In the genomic region with DNA sequence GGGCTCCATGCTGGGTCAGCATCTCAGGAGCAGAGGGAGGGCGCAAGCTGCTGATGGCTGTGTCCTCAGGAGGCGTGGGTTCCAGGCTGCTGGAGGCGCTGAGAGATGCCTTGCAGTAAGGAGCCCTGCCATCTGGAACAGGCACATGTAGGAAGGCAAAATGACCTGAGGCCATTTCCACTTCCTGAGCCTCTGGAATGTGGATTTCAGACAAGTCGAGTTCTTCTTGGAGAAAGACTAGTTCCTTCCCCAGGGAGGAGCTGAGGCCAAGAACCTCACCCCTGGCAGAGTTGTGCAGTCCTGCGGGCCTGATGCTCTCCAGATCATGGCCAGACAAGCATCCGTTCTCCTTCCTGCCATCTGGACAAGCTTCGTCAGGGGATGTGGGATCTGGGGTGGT, we compare ENCODE assay signal across 19 cellular contexts. TPM values are rescaled to one million over a fixed set of nuclear protein-coding genes. Genes with fewer than 3 reads are reported as not detected.
DNase-seq lines count a peak whose midpoint lies in the region; ATAC-seq and TF ChIP-seq lines count a peak whose summit lies in the region.
"Had no signal": no experiment of that assay in that cellular context is flagged by ENCODE, and none has a peak within 500 bp of the region (broad histone marks: within the 10 kb centered on the region; RNA-seq: fewer than 3 reads in every experiment).

No MANE protein-coding gene starts in this region.

- CTCF ChIA-PET in BJ (lab: Yijun Ruan, JAX): interaction anchor here (0.7 to 9.2 kb wide), 4 partner anchors 16 to 98 kb away, joined by 3 to 103 read pairs (median 52); no protein-coding TSS in a partner anchor

- TF ChIP-seq RAD21 in neural cell (conservative IDR thresholded peaks at IDR 0.05): no peak

- POLR2A ChIA-PET in BJ (lab: Charles Lee): interaction anchor here (0.5 kb wide), 1 partner anchor 15 kb away, joined by 3 read pairs; no protein-coding TSS in a partner anchor

- peaks cover 7% of the 10 kb centered on the region for H3K79me2 ChIP-seq in neural cell (replicated peaks; ENCODE audit: insufficient read depth, low read length)

- peak overlapping the region; percentile 79 for H3K27ac ChIP-seq in neural cell (ENCODE audit: low read length)
- H3K27ac ChIP-seq: left lung, prostate gland, SJSA1 had no signal

- H4K20me1 ChIP-seq in neural cell (ENCODE audit: insufficient read depth): no peaks in the 10 kb centered on the region

- H3K9ac ChIP-seq in neural cell (ENCODE audit: low read length): peak overlapping the region; percentile 55

- TF ChIP-seq EP300 in neural cell (conservative IDR thresholded peaks at IDR 0.05; ENCODE audit: poor library complexity, severe bottlenecking): no peak

- H3K9me3 ChIP-seq in neural cell (ENCODE audit: low read length): no peaks in the 10 kb centered on the region
- H3K9me3 ChIP-seq: left lung, prostate gland, SJSA1 had no signal

- no peak overlapping the region for H2AFZ ChIP-seq in neural cell (ENCODE audit: low read depth, low read length)

- DNase-seq in BJ (ENCODE audit: low read depth): peak; percentile 21
- DNase-seq in M059J (ENCODE audit: low read depth): peak; percentile 64
- DNase-seq in fibroblast of the aortic adventitia (ENCODE audit: low read depth): peak; percentile 77
- DNase-seq in DMS153 (lab: John Stamatoyannopoulos, UW): no peak
- DNase-seq in activated CD8-positive, alpha-beta memory T cell treated with anti-CD3 and anti-CD28 coated beads, Interleukin-2, amount 50 U/mL, for 4 hours: no peak
- DNase-seq: activated CD4-positive, alpha-beta T cell treated with anti-CD3 and anti-CD28 coated beads, Interleukin-2, amount 10 ng/mL, durations not matched to agents 24 days and 14 days; activated naive CD8-positive, alpha-beta T cell treated with anti-CD3 and anti-CD28 coated beads for 36 hours; activated T-cell treated with anti-CD3 and anti-CD28 coated beads, Interleukin-2, amount 50 U/mL, for 1 hour; DMS53; hypothalamus; left lung; NCI-H1694; stimulated activated naive CD8-positive, alpha-beta T cell treated with anti-CD3 and anti-CD28 coated beads, Interleukin-15, amount 100 ng/mL, for 72 hours; T-helper 9 cell had no signal

- H3K4me2 ChIP-seq in neural cell (ENCODE audit: low read length): no peak overlapping the region

- no peak for ATAC-seq in HG02642 (IDR thresholded peaks at IDR 0.05; ENCODE audit: poor library complexity, unreplicated experiment)
- ATAC-seq in HG02610 (IDR thresholded peaks at IDR 0.05; ENCODE audit: unreplicated experiment): no peak
- ATAC-seq: left lung; stimulated activated naive CD8-positive, alpha-beta T cell treated with anti-CD3 and anti-CD28 coated beads, Interleukin-15, amount 100 ng/mL, for 72 hours had no signal

- TF ChIP-seq CTCF in BJ (IDR thresholded peaks at IDR 0.05; ENCODE audit: insufficient read depth, low read depth, low read length): no peak
- TF ChIP-seq CTCF in fibroblast of the aortic adventitia (IDR thresholded peaks at IDR 0.05; ENCODE audit: insufficient read depth, low read length): no peak
- no peak for TF ChIP-seq CTCF in neural cell (IDR thresholded peaks at IDR 0.05; ENCODE audit: poor library complexity, severe bottlenecking)

- no peaks in the 10 kb centered on the region for H3F3A ChIP-seq in neural cell (ENCODE audit: insufficient read depth, low read length, poor library complexity, severe bottlenecking)

- H3K4me3 ChIP-seq in BJ (ENCODE audit: low read depth, low read length): no peak overlapping the region
- no peak overlapping the region for H3K4me3 ChIP-seq in fibroblast of the aortic adventitia (ENCODE audit: low read depth, low read length)
- H3K4me3 ChIP-seq in neural cell (ENCODE audit: low read length): no peak overlapping the region
- H3K4me3 ChIP-seq: left lung, prostate gland, SJSA1 had no signal

- no peaks in the 10 kb centered on the region for H3K9me2 ChIP-seq in neural cell (ENCODE audit: insufficient read depth, low read length)

- H3K27me3 ChIP-seq in BJ (ENCODE audit: control insufficient read depth, insufficient read depth, low read length): no peaks in the 10 kb centered on the region
- H3K27me3 ChIP-seq in neural cell (ENCODE audit: insufficient read depth, low read depth, low read length): no peaks in the 10 kb centered on the region
- H3K27me3 ChIP-seq: left lung, SJSA1 had no signal

- H3K36me3 ChIP-seq in BJ (ENCODE audit: control insufficient read depth, insufficient read depth, low read length): peaks cover 12% of the 10 kb centered on the region
- H3K36me3 ChIP-seq in neural cell (ENCODE audit: insufficient read depth, low read length): peaks cover 13% of the 10 kb centered on the region

TF ChIP-seq in neural cell, 6 proteins besides CTCF, POLR2A, EP300 and RAD21:
- TF ChIP-seq SMC3 (conservative IDR thresholded peaks at IDR 0.05; ENCODE audit: poor library complexity): no peak
- no peak for TF ChIP-seq EZH2 (IDR thresholded peaks at IDR 0.05; ENCODE audit: borderline replicate concordance, insufficient read depth, low read length, poor library complexity, severe bottlenecking)
- TF ChIP-seq, protein P1, sequence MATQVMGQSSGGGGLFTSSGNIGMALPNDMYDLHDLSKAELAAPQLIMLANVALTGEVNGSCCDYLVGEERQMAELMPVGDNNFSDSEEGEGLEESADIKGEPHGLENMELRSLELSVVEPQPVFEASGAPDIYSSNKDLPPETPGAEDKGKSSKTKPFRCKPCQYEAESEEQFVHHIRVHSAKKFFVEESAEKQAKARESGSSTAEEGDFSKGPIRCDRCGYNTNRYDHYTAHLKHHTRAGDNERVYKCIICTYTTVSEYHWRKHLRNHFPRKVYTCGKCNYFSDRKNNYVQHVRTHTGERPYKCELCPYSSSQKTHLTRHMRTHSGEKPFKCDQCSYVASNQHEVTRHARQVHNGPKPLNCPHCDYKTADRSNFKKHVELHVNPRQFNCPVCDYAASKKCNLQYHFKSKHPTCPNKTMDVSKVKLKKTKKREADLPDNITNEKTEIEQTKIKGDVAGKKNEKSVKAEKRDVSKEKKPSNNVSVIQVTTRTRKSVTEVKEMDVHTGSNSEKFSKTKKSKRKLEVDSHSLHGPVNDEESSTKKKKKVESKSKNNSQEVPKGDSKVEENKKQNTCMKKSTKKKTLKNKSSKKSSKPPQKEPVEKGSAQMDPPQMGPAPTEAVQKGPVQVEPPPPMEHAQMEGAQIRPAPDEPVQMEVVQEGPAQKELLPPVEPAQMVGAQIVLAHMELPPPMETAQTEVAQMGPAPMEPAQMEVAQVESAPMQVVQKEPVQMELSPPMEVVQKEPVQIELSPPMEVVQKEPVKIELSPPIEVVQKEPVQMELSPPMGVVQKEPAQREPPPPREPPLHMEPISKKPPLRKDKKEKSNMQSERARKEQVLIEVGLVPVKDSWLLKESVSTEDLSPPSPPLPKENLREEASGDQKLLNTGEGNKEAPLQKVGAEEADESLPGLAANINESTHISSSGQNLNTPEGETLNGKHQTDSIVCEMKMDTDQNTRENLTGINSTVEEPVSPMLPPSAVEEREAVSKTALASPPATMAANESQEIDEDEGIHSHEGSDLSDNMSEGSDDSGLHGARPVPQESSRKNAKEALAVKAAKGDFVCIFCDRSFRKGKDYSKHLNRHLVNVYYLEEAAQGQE (IDR thresholded peaks at IDR 0.05; ENCODE audit: borderline replicate concordance): no peak
- no peak for TF ChIP-seq TAF1 (IDR thresholded peaks at IDR 0.05; ENCODE audit: low read depth)
- no peak for TF ChIP-seq MXI1 (conservative IDR thresholded peaks at IDR 0.05; ENCODE audit: poor library complexity, severe bottlenecking)
- no peak for TF ChIP-seq POLR2AphosphoS5 (IDR thresholded peaks at IDR 0.05)

RNA-seq across cellular contexts. Expression of a gene that starts 19.3 kb away (rescaled TPM):
- polyA plus RNA-seq in BJ (2011; rRNA removed) (20.3 and 22.5 TPM in 2 replicates), neural cell (51.9 and 54.1 TPM in 2 replicates)
- polyA minus RNA-seq in BJ (2011; rRNA and poly(A)+ RNA removed): 21.0 and 30.6 TPM in 2 replicates
- total RNA-seq in M059J (2014; rRNA removed; shearing (Covaris generic)): 16.3 and 20.5 TPM in 2 replicates
- total RNA-seq in fibroblast of the aortic adventitia (ENCODE audit: low replicate concordance): 38.5 and 72.4 TPM in 2 replicates
- 54.5 and 56.6 TPM in 2 replicates for polyA minus RNA-seq in neural cell

RNA-seq across cellular contexts. Expression of a gene that starts 19.4 kb away (rescaled TPM):
- 13.1 and 26.9 TPM in 2 replicates for polyA plus RNA-seq in BJ (2011; rRNA removed)
- polyA minus RNA-seq in BJ (2011; rRNA and poly(A)+ RNA removed): 7.4 and 9.5 TPM in 2 replicates
- 20.1 and 24.0 TPM in 2 replicates for total RNA-seq in M059J (2014; rRNA removed; shearing (Covaris generic))
- total RNA-seq in fibroblast of the aortic adventitia (ENCODE audit: low replicate concordance): 15.7 and 27.1 TPM in 2 replicates
- 29.3 and 33.9 TPM in 2 replicates for polyA plus RNA-seq in neural cell
- polyA minus RNA-seq in neural cell: 36.8 and 39.7 TPM in 2 replicates

RNA-seq across cellular contexts. Expression of a gene that starts 35.3 kb away (rescaled TPM):
- 2.3 and 2.5 TPM in 2 replicates for polyA plus RNA-seq in BJ (2011; rRNA removed)
- polyA minus RNA-seq in BJ (2011; rRNA and poly(A)+ RNA removed): 2.2 and 2.7 TPM in 2 replicates
- 2.7 and 3.8 TPM in 2 replicates for total RNA-seq in M059J (2014; rRNA removed; shearing (Covaris generic))
- 2.9 and 4.2 TPM in 2 replicates for total RNA-seq in fibroblast of the aortic adventitia (ENCODE audit: low replicate concordance)
- 16.7 and 18.7 TPM in 2 replicates for polyA plus RNA-seq in neural cell
- polyA minus RNA-seq in neural cell: 28.1 and 29.0 TPM in 2 replicates

RNA-seq across cellular contexts. Expression of a gene that starts 48.0 kb away (rescaled TPM):
- polyA plus RNA-seq in BJ (2011; rRNA removed) (30.5 and 34.7 TPM in 2 replicates), neural cell (24.9 and 49.8 TPM in 2 replicates)
- 29.8 and 47.3 TPM in 2 replicates for polyA minus RNA-seq in BJ (2011; rRNA and poly(A)+ RNA removed)
- 15.4 and 19.1 TPM in 2 replicates for total RNA-seq in M059J (2014; rRNA removed; shearing (Covaris generic))
- total RNA-seq in fibroblast of the aortic adventitia (ENCODE audit: low replicate concordance): 25.4 and 45.7 TPM in 2 replicates
- polyA minus RNA-seq in neural cell: 46.5 and 53.3 TPM in 2 replicates

Comparison
In these comparisons a context has a peak if more than half of its experiments do, and no peak if none do; other contexts are left out.
1. DNase-seq: peak in BJ (single experiment), M059J (single experiment) and fibroblast of the aortic adventitia (single experiment); none in DMS153 (single experiment) and activated CD8-positive, alpha-beta memory T cell treated with anti-CD3 and anti-CD28 coated beads, Interleukin-2, amount 50 U/mL, for 4 hours (single experiment).